ENCODE assay signal across 10 cellular contexts in the genomic region with DNA sequence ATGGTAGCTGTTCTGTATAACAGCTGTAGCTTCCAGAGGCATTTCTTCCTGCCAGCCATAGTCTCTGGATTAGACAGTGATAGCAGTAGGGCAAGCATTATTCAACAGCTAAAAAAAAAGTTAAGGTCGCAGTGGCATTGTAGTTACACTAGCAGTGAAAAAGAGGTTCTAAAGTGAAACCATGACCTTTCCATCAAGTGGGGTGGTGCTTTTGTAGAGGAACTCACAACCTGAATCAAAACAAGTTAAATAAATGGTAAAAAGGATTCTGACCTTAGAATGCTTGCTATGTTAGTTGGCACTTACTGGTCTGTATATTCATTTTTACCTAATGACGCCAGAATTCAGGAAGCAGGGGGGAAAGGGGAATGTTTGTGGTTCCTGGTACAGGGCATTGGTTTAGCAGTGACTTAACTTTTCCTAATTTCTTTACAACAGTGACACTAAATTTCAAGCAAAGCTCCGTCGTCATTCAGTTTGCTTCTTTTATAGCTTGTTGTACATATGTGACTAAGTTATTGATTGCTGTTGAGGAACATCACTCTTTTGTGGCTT. TPM values are rescaled to one million over a fixed set of nuclear protein-coding genes. Genes with fewer than 3 reads are reported as not detected.
A peak's percentile ranks its signal among the peaks of the same experiment; 100 is the strongest.
DNase-seq lines count a peak whose midpoint lies in the region; ATAC-seq and TF ChIP-seq lines count a peak whose summit lies in the region.
"Had no signal": no experiment of that assay in that cellular context is flagged by ENCODE, and none has a peak within 500 bp of the region (broad histone marks: within the 10 kb centered on the region; RNA-seq: fewer than 3 reads in every experiment).

No MANE protein-coding gene starts in this region.

- peak; percentile 67 for DNase-seq in GM03348 (ENCODE audit: low spot score)
- no peak for DNase-seq in SJCRH30
- DNase-seq in fibroblast of lung (ENCODE audit: low read depth in 2 of 2): peak; percentile 62 to 96
- DNase-seq in renal cortical epithelial cell (ENCODE audit: low read depth): peak; percentile 97
- no peak for DNase-seq in NCI-H2029 (lab: John Stamatoyannopoulos, UW)
- DNase-seq: activated gamma-delta T cell had no signal

- H3K4me3 ChIP-seq in SJCRH30 (no peak overlapping the region), fibroblast of lung (replicated peaks in 1 of 4; ENCODE audit: control extremely low read depth in 1 of 4, insufficient read depth in 1 of 4, low read depth in 3 of 4, low read length in 4 of 4) (no peak overlapping the region)

- no peaks in the 10 kb centered on the region for H3K27me3 ChIP-seq in SJCRH30
- no peaks in the 10 kb centered on the region for H3K27me3 ChIP-seq in fibroblast of lung (ENCODE audit: control insufficient read depth, insufficient read depth, low read length)
- H3K27me3 ChIP-seq: neutrophil had no signal

- no peaks in the 10 kb centered on the region for H4K20me1 ChIP-seq in fibroblast of lung (ENCODE audit: control insufficient read depth, extremely low read depth, insufficient read depth, low read length)

- H3K79me2 ChIP-seq in fibroblast of lung (ENCODE audit: control insufficient read depth, insufficient read depth, low read length): peaks cover 23% of the 10 kb centered on the region

- ATAC-seq in HG03354 (IDR thresholded peaks at IDR 0.05; ENCODE audit: poor library complexity, severe bottlenecking, unreplicated experiment): no peak
- no peak for ATAC-seq in GM18520 (IDR thresholded peaks at IDR 0.05; ENCODE audit: unreplicated experiment)
- no peak for ATAC-seq in GM19351 (IDR thresholded peaks at IDR 0.05; ENCODE audit: unreplicated experiment)

- peaks cover 30% of the 10 kb centered on the region for H3K36me3 ChIP-seq in SJCRH30
- H3K36me3 ChIP-seq in fibroblast of lung (ENCODE audit: control insufficient read depth, insufficient read depth, low read length): no peaks in the 10 kb centered on the region
- H3K36me3 ChIP-seq: neutrophil had no signal

- peak overlapping the region; percentile 56 for H3K4me2 ChIP-seq in fibroblast of lung (ENCODE audit: extremely low read depth, insufficient read depth, low read length)

- H3K9me3 ChIP-seq in SJCRH30 (replicated peaks) (peaks cover 13% of the 10 kb centered on the region; the same call in 1 of the 2 replicates), fibroblast of lung (ENCODE audit: control insufficient read depth, insufficient read depth, low read depth, low read length) (no peaks in the 10 kb centered on the region)
- H3K9me3 ChIP-seq: neutrophil had no signal

- TF ChIP-seq CTCF in fibroblast of lung (conservative IDR thresholded peaks at IDR 0.05 in 1 of 2, IDR thresholded peaks at IDR 0.05 in 1 of 2; ENCODE audit: low read depth in 1 of 2, low read length in 2 of 2): no peak

- H2AFZ ChIP-seq in fibroblast of lung (ENCODE audit: low read length): no peak overlapping the region

- H3K27ac ChIP-seq in SJCRH30 (peak overlapping the region; percentile 8; the same call in 1 of the 2 replicates), fibroblast of lung (ENCODE audit: insufficient read depth, low read length) (peak overlapping the region; percentile 64)
- H3K27ac ChIP-seq: neutrophil had no signal

- H3K4me1 ChIP-seq in SJCRH30: peaks cover 10% of the 10 kb centered on the region; the same call in 1 of the 2 replicates
- no peaks in the 10 kb centered on the region for H3K4me1 ChIP-seq in fibroblast of lung (ENCODE audit: control insufficient read depth, extremely low read depth, insufficient read depth, low read length)

- no peak overlapping the region for H3K9ac ChIP-seq in fibroblast of lung (ENCODE audit: insufficient read depth, low read length)

RNA-seq across cellular contexts. Expression of gene GBF1, which starts 55.0 kb away (rescaled TPM):
- 124 and 131 TPM in 2 replicates for total RNA-seq in SJCRH30 (2014; rRNA removed; shearing (Covaris generic))
- total RNA-seq in fibroblast of lung (14.4 and 24.6 TPM in 2 replicates), renal cortical epithelial cell (22.4 and 90.0 TPM in 2 replicates)
- polyA plus RNA-seq in fibroblast of lung: 24.1 and 31.6 TPM in 2 replicates
- polyA plus RNA-seq in fibroblast of lung (2012): 38.5 and 42.9 TPM in 2 replicates
- polyA minus RNA-seq in fibroblast of lung (ENCODE audit: low replicate concordance): 163 and 198 TPM in 2 replicates

RNA-seq across cellular contexts. Expression of gene PITX3, which starts 59.1 kb away (rescaled TPM):
- 105 and 111 TPM in 2 replicates for total RNA-seq in SJCRH30 (2014; rRNA removed; shearing (Covaris generic))
- total RNA-seq in fibroblast of lung: not detected in 2 replicates
- not detected in 2 replicates for polyA plus RNA-seq in fibroblast of lung
- polyA plus RNA-seq in fibroblast of lung (2012): 0.10 TPM in 1 of 2 replicates, not detected in the other
- polyA minus RNA-seq in fibroblast of lung (ENCODE audit: low replicate concordance): not detected in 2 replicates
- total RNA-seq in renal cortical epithelial cell: 1.7 and 2.2 TPM in 2 replicates

Comparison
In these comparisons a context has a peak if more than half of its experiments do, and no peak if none do; other contexts are left out.
1. DNase-seq: peak in GM03348 (single experiment), fibroblast of lung (2 of 2) and renal cortical epithelial cell (single experiment); none in SJCRH30 (0 of 2) and NCI-H2029 (single experiment).
2. RNA of gene PITX3, which starts 59.1 kb away (total RNA-seq): 105 to 111 TPM in SJCRH30; 1.7 to 2.2 TPM in renal cortical epithelial cell and not detected in fibroblast of lung; every median in the first group is over 10 times any median in the second.